9 cellular contexts compared by ENCODE assay signal in genomic region chr17:27494192-27495091, GRCh38. TPM values are rescaled to one million over a fixed set of nuclear protein-coding genes. Genes with fewer than 3 reads are reported as not detected.
DNase-seq lines count a peak whose midpoint lies in the region; ATAC-seq and TF ChIP-seq lines count a peak whose summit lies in the region.
"Had no signal": no experiment of that assay in that cellular context is flagged by ENCODE, and none has a peak within 500 bp of the region (broad histone marks: within the 10 kb centered on the region; RNA-seq: fewer than 3 reads in every experiment).

No MANE protein-coding gene starts in this region.

- H4K20me1 ChIP-seq in GM23248 (ENCODE audit: insufficient read depth) = no peaks in the 10 kb centered on the region

- no peaks in the 10 kb centered on the region for H3K36me3 ChIP-seq in GM23248 (ENCODE audit: low read depth)
- no peaks in the 10 kb centered on the region for H3K36me3 ChIP-seq in CD4-positive, alpha-beta memory T cell (ENCODE audit: insufficient read depth, low read length)
- H3K36me3 ChIP-seq: SJSA1 had no signal

- peak overlapping the region; percentile 61 for H3K4me3 ChIP-seq in GM23248
- no peak overlapping the region for H3K4me3 ChIP-seq in CD4-positive, alpha-beta memory T cell (ENCODE audit: low read length in 2 of 2)
- H3K4me3 ChIP-seq: SJSA1 had no signal

- peak overlapping the region; percentile 69 for H3K9ac ChIP-seq in GM23248

- H3K36me3 Mint-ChIP-seq in CD4-positive, alpha-beta memory T cell = peaks cover 0 to 5% of the 10 kb centered on the region in 2 donors

- H3K4me1 Mint-ChIP-seq in CD4-positive, alpha-beta memory T cell = peaks cover 0 to 6% (median 2%) of the 10 kb centered on the region in 4 donors

- H3K27me3 Mint-ChIP-seq in CD4-positive, alpha-beta memory T cell = no peaks in the 10 kb centered on the region

- H3K9me3 ChIP-seq in GM23248 (ENCODE audit: low read depth) = no peaks in the 10 kb centered on the region
- no peaks in the 10 kb centered on the region for H3K9me3 ChIP-seq in CD4-positive, alpha-beta memory T cell (ENCODE audit: control insufficient read depth in 1 of 2, low read length in 2 of 2)
- H3K9me3 ChIP-seq: SJSA1 had no signal

- no peak overlapping the region for H3K4me3 Mint-ChIP-seq in CD4-positive, alpha-beta memory T cell

- DNase-seq in GM23248 (peak; percentile 83), RWPE1 (ENCODE audit: low spot score) (peak; percentile 65), foreskin keratinocyte (peak; percentile 46 to 70), nucleus accumbens (lab: John Stamatoyannopoulos, UW) (peak in 33 of 56 donors; percentile 19 to 68 (median 36)), T1000 (lab: John Stamatoyannopoulos, UW) (no peak), GDM1 (lab: John Stamatoyannopoulos, UW) (no peak)
- DNase-seq in CD4-positive, alpha-beta memory T cell = no peak

- H3K4me1 ChIP-seq in GM23248 (ENCODE audit: insufficient read depth) (peaks cover 16% of the 10 kb centered on the region), foreskin keratinocyte (peaks cover 7% of the 10 kb centered on the region)
- H3K4me1 ChIP-seq in CD4-positive, alpha-beta memory T cell (ENCODE audit: insufficient read depth, low read length) = no peaks in the 10 kb centered on the region
- H3K4me1 ChIP-seq: SJSA1 had no signal

- intact Hi-C loops in CD4-positive, alpha-beta memory T cell (cut with micrococcal nuclease) = no loop called here

- no peaks in the 10 kb centered on the region for H3K79me2 ChIP-seq in GM23248 (ENCODE audit: insufficient read depth)

- H3K9me2 ChIP-seq in GM23248 (ENCODE audit: insufficient read depth) = no peaks in the 10 kb centered on the region

- no peaks in the 10 kb centered on the region for H3F3A ChIP-seq in GM23248 (ENCODE audit: insufficient read depth)

- no peaks in the 10 kb centered on the region for H3K27me3 ChIP-seq in GM23248 (replicated peaks; ENCODE audit: insufficient read depth)
- H3K27me3 ChIP-seq in foreskin keratinocyte = no peaks in the 10 kb centered on the region
- no peaks in the 10 kb centered on the region for H3K27me3 ChIP-seq in CD4-positive, alpha-beta memory T cell (ENCODE audit: insufficient read depth, low read length)
- H3K27me3 ChIP-seq: SJSA1 had no signal

- POLR2A ChIA-PET in RWPE1 (lab: Yijun Ruan, JAX; ENCODE audit: low non-redundant PET) = no interaction called here
- POLR2A ChIA-PET in CD4-positive, alpha-beta memory T cell (lab: Charles Lee; ENCODE audit: partially characterized antibody) = interaction anchor here (0.5 kb wide), 1 partner anchor 39 kb away, joined by 3 read pairs; no protein-coding TSS in a partner anchor

- H2AFZ ChIP-seq in GM23248 = peak overlapping the region; percentile 74

- no peaks in the 10 kb centered on the region for H3K9me3 Mint-ChIP-seq in CD4-positive, alpha-beta memory T cell

- CTCF ChIA-PET in RWPE1 (lab: Yijun Ruan, JAX) = interaction anchor here (0.6 to 2.2 kb wide), 17 partner anchors 20 to 412 kb away, joined by 3 to 18 read pairs (median 4); partner anchors contain the start of gene KSR1
- CTCF ChIA-PET in CD4-positive, alpha-beta memory T cell (lab: Charles Lee; ENCODE audit: partially characterized antibody) = interaction anchor here (1.0 kb wide), 1 partner anchor 105 kb away, joined by 3 read pairs; no protein-coding TSS in a partner anchor

- TF ChIP-seq CTCF in RWPE1 (conservative IDR thresholded peaks at IDR 0.05; ENCODE audit: low read depth) (peak; percentile 61), foreskin keratinocyte (conservative IDR thresholded peaks at IDR 0.05) (peak; percentile 65)

- ATAC-seq in foreskin keratinocyte (peak; percentile 61), HG03442 (IDR thresholded peaks at IDR 0.05; ENCODE audit: unreplicated experiment) (no peak)

- H3K4me2 ChIP-seq in GM23248 (ENCODE audit: unreplicated experiment) = peak overlapping the region; percentile 76

- peak overlapping the region in 2 of 7 donors; percentile 13 to 59 for H3K27ac Mint-ChIP-seq in CD4-positive, alpha-beta memory T cell

- H3K27ac ChIP-seq in GM23248 (peak overlapping the region; percentile 67), RWPE1 (peak overlapping the region; percentile 93), foreskin keratinocyte (no peak overlapping the region)
- H3K27ac ChIP-seq in CD4-positive, alpha-beta memory T cell (ENCODE audit: low read depth, low read length) = no peak overlapping the region
- H3K27ac ChIP-seq: SJSA1 had no signal

- in situ Hi-C loops in GM23248 (cut with MboI) = loop anchor here (10.0 kb wide), 1 partner anchor 150 kb away; no protein-coding TSS in a partner anchor

- 31% methylated on average over 19 of the region's 19 CpGs for WGBS in GM23248 (ENCODE audit: low coverage in 1 of 2, low lambda C conversion rate in 2 of 2, missing lambda C conversion rate in 2 of 2), 2 experiments

RNA-seq across cellular contexts. Expression of gene KSR1, which starts 38.2 kb away (rescaled TPM):
- total RNA-seq in GM23248 (2014; rRNA removed; shearing (Covaris generic)) = 2.5 and 9.6 TPM in 2 replicates
- polyA plus RNA-seq in GM23248 (2016; fragmentation: Nextera tagmentation; extraction: Ambion mirVana) (0.98 and 1.3 TPM in 2 replicates), foreskin keratinocyte (0.65 and 0.75 TPM in 2 replicates)
- 1.3 and 2.2 TPM in 2 replicates for total RNA-seq in foreskin keratinocyte
- total RNA-seq in CD4-positive, alpha-beta memory T cell = 10 to 100 TPM; 33.2 to 40.0 TPM
- 1 to 10 TPM in 1 of 2 donors, under 1 TPM in 1; 0.77 to 4.1 TPM for polyA plus RNA-seq in CD4-positive, alpha-beta memory T cell

Comparison
In these comparisons a context has a peak if more than half of its experiments do, and no peak if none do; other contexts are left out.
1. DNase-seq: peak in GM23248 (single experiment), RWPE1 (single experiment), foreskin keratinocyte (2 of 2) and nucleus accumbens (33 of 56); none in T1000 (single experiment), GDM1 (single experiment) and CD4-positive, alpha-beta memory T cell (0 of 5).
2. H3K27ac ChIP-seq: peak in GM23248 (single experiment) and RWPE1 (single experiment); none in foreskin keratinocyte (single experiment) and CD4-positive, alpha-beta memory T cell (single experiment).